12 cellular contexts compared by ENCODE assay signal in the genomic region with DNA sequence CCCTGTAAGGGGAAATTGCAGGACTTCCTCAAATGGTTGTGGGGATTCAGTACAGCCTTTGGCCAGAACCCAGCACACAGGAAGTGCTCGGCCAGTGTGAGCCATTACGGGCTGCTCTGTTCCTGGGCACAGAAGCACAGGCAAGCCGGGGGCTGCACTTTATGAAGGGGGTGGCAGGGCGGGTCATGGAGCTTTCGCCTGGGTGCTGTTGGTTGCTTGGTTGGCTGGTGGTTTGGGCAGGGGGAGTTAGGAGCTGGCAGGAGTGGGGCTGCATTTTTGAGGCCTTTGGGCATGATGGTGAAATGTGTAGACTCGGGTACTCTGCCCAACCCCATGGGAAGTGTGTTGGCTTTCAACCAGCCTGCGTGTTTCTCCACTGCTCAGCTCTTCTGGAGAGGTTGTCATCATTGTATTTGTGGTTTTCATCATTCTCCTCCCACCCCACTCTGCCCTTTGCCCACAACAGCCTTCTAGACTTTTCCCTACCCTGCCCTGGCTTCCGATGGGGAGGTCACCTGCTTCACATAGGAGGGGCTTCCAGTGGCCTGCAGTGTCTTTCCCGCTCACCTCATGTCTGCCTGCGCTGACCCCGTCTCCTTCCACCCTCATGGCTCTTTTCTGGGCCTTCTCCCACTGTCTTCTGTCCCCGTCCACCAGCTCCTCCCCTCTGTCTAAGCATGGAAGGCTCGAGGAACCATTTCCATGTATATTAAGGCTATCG. TPM values are rescaled to one million over a fixed set of nuclear protein-coding genes. Genes with fewer than 3 reads are reported as not detected.
DNase-seq lines count a peak whose midpoint lies in the region; ATAC-seq and TF ChIP-seq lines count a peak whose summit lies in the region.
"Had no signal": no experiment of that assay in that cellular context is flagged by ENCODE, and none has a peak within 500 bp of the region (broad histone marks: within the 10 kb centered on the region; RNA-seq: fewer than 3 reads in every experiment).

No MANE protein-coding gene starts in this region.

- peaks cover 0 to 6% (median 0%) of the 10 kb centered on the region in 3 donors for H3K27me3 Mint-ChIP-seq in CD14-positive monocyte (ENCODE audit: low read depth in 3 of 3)
- no peaks in the 10 kb centered on the region for H3K27me3 Mint-ChIP-seq in endodermal cell (ENCODE audit: insufficient read depth)
- H3K27me3 Mint-ChIP-seq: activated B cell treated with CpG ODN at 0.5 μM for 24 hours; CD8-positive, alpha-beta memory T cell; IgD-negative memory B cell had no signal

- no peak for TF ChIP-seq CTCF in CD14-positive monocyte (IDR thresholded peaks at IDR 0.05)
- TF ChIP-seq CTCF in endodermal cell (conservative IDR thresholded peaks at IDR 0.05), result no peak
- TF ChIP-seq CTCF in mucosa of descending colon (IDR thresholded peaks at IDR 0.05), result no peak

- DNase-seq in CD14-positive monocyte (ENCODE audit: low spot score), result peak; percentile 93
- DNase-seq in NOMO-1 treated with dmso at 0.1 percent for 144 hours (lab: John Stamatoyannopoulos, UW; ENCODE audit: unreplicated experiment), result peak; percentile 56
- DNase-seq in endodermal cell, result no peak
- peak in 2 of 3 donors; percentile 37 to 63 for DNase-seq in mucosa of descending colon
- DNase-seq in stimulated activated naive CD4-positive, alpha-beta T cell treated with Interleukin-2 at 50 U/mL for 16 hours (lab: John Stamatoyannopoulos, UW), result no peak
- no peak for DNase-seq in SJCRH30
- DNase-seq: activated B cell treated with CpG ODN at 0.5 μM for 24 hours had no signal

- no peaks in the 10 kb centered on the region for H3K4me1 ChIP-seq in endodermal cell (ENCODE audit: control insufficient read depth, insufficient read depth, low read length)
- no peaks in the 10 kb centered on the region for H3K4me1 ChIP-seq in mucosa of descending colon (ENCODE audit: low read depth)
- no peaks in the 10 kb centered on the region for H3K4me1 ChIP-seq in SJCRH30

- H3K4me1 Mint-ChIP-seq in CD14-positive monocyte (peaks cover 39% of the 10 kb centered on the region), endodermal cell (no peaks in the 10 kb centered on the region)
- H3K4me1 Mint-ChIP-seq: activated B cell treated with CpG ODN at 0.5 μM for 24 hours had no signal

- H3K9me3 ChIP-seq in endodermal cell (ENCODE audit: control insufficient read depth, low read length) (no peaks in the 10 kb centered on the region), mucosa of descending colon (no peaks in the 10 kb centered on the region), SJCRH30 (replicated peaks) (no peaks in the 10 kb centered on the region)

- H3K4me3 Mint-ChIP-seq in CD14-positive monocyte (peak overlapping the region; percentile 88 to 93), endodermal cell (no peak overlapping the region)
- H3K4me3 Mint-ChIP-seq: activated B cell treated with CpG ODN at 0.5 μM for 24 hours; CD8-positive, alpha-beta memory T cell; IgD-negative memory B cell had no signal

- intact Hi-C loops in CD14-positive monocyte (cut with micrococcal nuclease) (loop anchor here in 1 of 2 donors (10.0 kb wide), 2 partner anchors 250 to 340 kb away; partner anchors contain the start of genes PMEPA1 and ZBP1), mucosa of descending colon (cut with DNase I, micrococcal nuclease) (loop anchor here in 1 of 2 donors (10.0 kb wide), 1 partner anchor 220 kb away; no protein-coding TSS in a partner anchor)

- no peak overlapping the region for H3K27ac ChIP-seq in endodermal cell (ENCODE audit: low read depth, low read length)
- H3K27ac ChIP-seq in SJCRH30, result no peak overlapping the region
- H3K27ac ChIP-seq: epithelial cell of prostate had no signal

- H3K4me3 ChIP-seq in endodermal cell (ENCODE audit: low read length) (no peak overlapping the region), mucosa of descending colon (no peak overlapping the region), SJCRH30 (no peak overlapping the region)

- H3K9ac ChIP-seq in endodermal cell (ENCODE audit: extremely low read depth, low read length, poor library complexity, severe bottlenecking), result no peak overlapping the region

- H3K27me3 ChIP-seq in endodermal cell (ENCODE audit: control insufficient read depth, insufficient read depth, low read length, poor library complexity, severe bottlenecking) (no peaks in the 10 kb centered on the region), SJCRH30 (no peaks in the 10 kb centered on the region)

- H3K9me3 Mint-ChIP-seq in CD14-positive monocyte (no peaks in the 10 kb centered on the region), endodermal cell (no peaks in the 10 kb centered on the region)
- H3K9me3 Mint-ChIP-seq: activated B cell treated with CpG ODN at 0.5 μM for 24 hours; CD8-positive, alpha-beta memory T cell; IgD-negative memory B cell had no signal

- H3K27ac Mint-ChIP-seq in CD14-positive monocyte (peak overlapping the region; percentile 97 to 99 (median 98)), endodermal cell (peak overlapping the region; percentile 59)
- H3K27ac Mint-ChIP-seq: activated B cell treated with CpG ODN at 0.5 μM for 24 hours had no signal

- peaks cover 84 to 91% of the 10 kb centered on the region in 2 donors for H3K36me3 Mint-ChIP-seq in CD14-positive monocyte
- H3K36me3 Mint-ChIP-seq in endodermal cell (ENCODE audit: low read depth), result peaks cover 79% of the 10 kb centered on the region

- WGBS in endodermal cell (ENCODE audit: insufficient coverage in 1 of 2, insufficient read length in 1 of 2), 2 experiments, result 96 to 99% methylated on average over 10 to 14 of the region's 14 CpGs

- H3K36me3 ChIP-seq in endodermal cell (ENCODE audit: control insufficient read depth, insufficient read depth, low read length) (peaks cover 87% of the 10 kb centered on the region), mucosa of descending colon (ENCODE audit: low read depth) (peaks cover 14% of the 10 kb centered on the region), SJCRH30 (peaks cover 83% of the 10 kb centered on the region)

- ATAC-seq in mucosa of descending colon, result peak; percentile 74
- no peak for ATAC-seq in HG02870 (IDR thresholded peaks at IDR 0.05; ENCODE audit: unreplicated experiment)
- no peak for ATAC-seq in HG03139 (IDR thresholded peaks at IDR 0.05; ENCODE audit: unreplicated experiment)

RNA-seq across cellular contexts. Expression of gene RBM38, which starts 16.1 kb away (rescaled TPM):
- 10 to 100 TPM in 1 of 2 donors, 1 to 10 TPM in 1; 7.5 to 17.8 TPM for polyA plus RNA-seq in CD14-positive monocyte
- total RNA-seq in endodermal cell, result 10 to 100 TPM; 29.0 to 30.2 TPM
- polyA plus RNA-seq in endodermal cell (2013, experiment 1 of 2), result 58.7 TPM
- 59.5 TPM for polyA plus RNA-seq in endodermal cell (2013, experiment 2 of 2)
- 10 to 100 TPM; 29.5 to 85.5 (median 36.8) TPM for total RNA-seq in mucosa of descending colon
- total RNA-seq in SJCRH30 (2014; rRNA removed; shearing (Covaris generic)), result 181 and 190 TPM in 2 replicates

RNA-seq across cellular contexts. Expression of gene RAE1, which starts 24.0 kb away (rescaled TPM):
- polyA plus RNA-seq in CD14-positive monocyte, result 10 to 100 TPM; 15.8 to 21.7 TPM
- 10 to 100 TPM; 41.2 to 43.8 TPM for total RNA-seq in endodermal cell
- 46.4 TPM for polyA plus RNA-seq in endodermal cell (2013, experiment 1 of 2)
- 42.3 TPM for polyA plus RNA-seq in endodermal cell (2013, experiment 2 of 2)
- total RNA-seq in mucosa of descending colon, result 10 to 100 TPM; 17.6 to 21.0 (median 19.9) TPM
- total RNA-seq in SJCRH30 (2014; rRNA removed; shearing (Covaris generic)), result 112 and 119 TPM in 2 replicates

RNA-seq across cellular contexts. Expression of gene SPO11, which starts 45.5 kb away (rescaled TPM):
- polyA plus RNA-seq in CD14-positive monocyte, result not detected
- total RNA-seq in endodermal cell (not detected), mucosa of descending colon (not detected)
- not detected for polyA plus RNA-seq in endodermal cell (2013, experiment 1 of 2)
- polyA plus RNA-seq in endodermal cell (2013, experiment 2 of 2), result not detected
- not detected in 2 replicates for total RNA-seq in SJCRH30 (2014; rRNA removed; shearing (Covaris generic))
- total RNA-seq: activated B cell treated with CpG ODN at 0.5 μM for 24 hours; CD8-positive, alpha-beta memory T cell had no signal
- polyA plus RNA-seq: CD8-positive, alpha-beta memory T cell; IgD-negative memory B cell had no signal

Comparison
In these comparisons a context has a peak if more than half of its experiments do, and no peak if none do; other contexts are left out.
1. DNase-seq: peak in CD14-positive monocyte (single experiment), NOMO-1 treated with dmso at 0.1 percent for 144 hours (single experiment) and mucosa of descending colon (2 of 3); none in endodermal cell (single experiment), stimulated activated naive CD4-positive, alpha-beta T cell treated with Interleukin-2 at 50 U/mL for 16 hours (single experiment) and SJCRH30 (0 of 2).